ENCODE assay signal across 26 cellular contexts in the genomic region with DNA sequence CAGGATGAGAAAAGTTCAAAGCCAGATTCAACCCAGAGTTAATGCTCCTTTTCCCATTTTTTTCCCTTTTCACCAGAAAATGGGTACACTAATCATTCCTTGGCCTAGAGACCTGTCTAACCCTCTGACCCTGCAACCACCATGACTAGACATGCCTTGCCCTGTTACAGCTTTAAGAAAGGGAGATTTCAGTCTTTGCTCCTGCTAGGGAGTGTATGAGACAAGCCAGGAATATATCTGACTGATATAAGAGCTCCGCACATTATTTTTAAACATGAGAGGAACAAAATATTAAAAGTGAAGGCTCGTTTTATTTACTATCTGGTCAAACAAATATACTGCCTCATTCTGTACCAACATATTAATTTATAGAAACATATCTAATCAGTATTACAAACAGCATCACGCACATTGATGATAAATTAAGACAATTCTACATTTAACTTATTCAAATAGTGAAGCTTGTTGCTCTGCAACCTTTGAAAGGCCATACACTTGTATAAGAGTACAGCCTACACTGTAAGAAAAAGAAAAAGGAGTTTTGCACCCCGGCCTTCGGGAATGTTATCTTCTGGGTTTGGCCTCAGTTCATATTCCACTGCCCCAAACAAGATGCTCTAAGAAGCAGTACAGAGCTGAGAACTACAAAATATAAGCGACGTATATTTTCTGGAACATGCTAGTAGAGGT.
"Had no signal": no experiment of that assay in that cellular context is flagged by ENCODE, and none has a peak within 500 bp of the region (broad histone marks: within the 10 kb centered on the region; RNA-seq: fewer than 3 reads in every experiment).

No MANE protein-coding gene starts in this region.

- H3K79me2 ChIP-seq: hepatocyte had no signal

- H3K4me1 Mint-ChIP-seq: stimulated activated naive CD8-positive, alpha-beta T cell treated with anti-CD3 and anti-CD28 coated beads, Interleukin-15, amount 100 ng/mL, for 72 hours had no signal

- H3K9me3 Mint-ChIP-seq: effector memory CD8-positive, alpha-beta T cell; naive thymus-derived CD8-positive, alpha-beta T cell; neural crest cell; stimulated activated naive CD8-positive, alpha-beta T cell treated with anti-CD3 and anti-CD28 coated beads, Interleukin-15, amount 100 ng/mL, for 72 hours had no signal

- H3K4me3 ChIP-seq: esophagus squamous epithelium, hepatocyte, left lung, lower lobe of right lung, pancreas, smooth muscle cell, suprapubic skin, transverse colon had no signal

- H3K4me2 ChIP-seq: hepatocyte, smooth muscle cell had no signal

- ATAC-seq: effector memory CD8-positive, alpha-beta T cell; left lung; lower lobe of right lung; naive thymus-derived CD8-positive, alpha-beta T cell; pancreas; sciatic nerve; stimulated activated naive CD8-positive, alpha-beta T cell treated with anti-CD3 and anti-CD28 coated beads, Interleukin-15, amount 100 ng/mL, for 72 hours had no signal

- H3K4me1 ChIP-seq: esophagus squamous epithelium, left lung, suprapubic skin, transverse colon had no signal

- H2AFZ ChIP-seq: hepatocyte had no signal

- H3K36me3 ChIP-seq: esophagus squamous epithelium, left lung, lower lobe of right lung, neutrophil, pancreas, suprapubic skin, transverse colon had no signal

- H3K4me3 Mint-ChIP-seq: effector memory CD8-positive, alpha-beta T cell; naive thymus-derived CD8-positive, alpha-beta T cell; neural crest cell; stimulated activated naive CD8-positive, alpha-beta T cell treated with anti-CD3 and anti-CD28 coated beads, Interleukin-15, amount 100 ng/mL, for 72 hours had no signal

- DNase-seq: cerebellar nuclear complex; cortex of kidney; effector memory CD8-positive, alpha-beta T cell; erythroblast; esophagus squamous epithelium; kidney; left lung; lower lobe of right lung; naive thymus-derived CD8-positive, alpha-beta T cell; pancreas; retina; stimulated activated CD4-positive, alpha-beta T cell treated with anti-CD3 and anti-CD28 coated beads, Interleukin-12 subunit alpha, Interleukin-12 subunit beta, amount 100 ng/mL, for 4 hours; stimulated activated CD4-positive, alpha-beta T cell treated with anti-CD3 and anti-CD28 coated beads, Interleukin-1b, Interleukin-23, amount 100 ng/mL, for 48 hours; stimulated activated CD4-positive, alpha-beta T cell treated with anti-CD3 and anti-CD28 coated beads, Interleukin-4, amount 100 ng/mL, for 1 hour; stimulated activated CD8-positive, alpha-beta memory T cell treated with anti-CD3 and anti-CD28 coated beads, Interleukin-4, amount 100 ng/mL, for 48 hours; stimulated activated naive CD4-positive, alpha-beta T cell; stimulated activated naive CD8-positive, alpha-beta T cell treated with anti-CD3 and anti-CD28 coated beads, Interleukin-15, amount 100 ng/mL, for 72 hours; transverse colon had no signal

- H3K27me3 Mint-ChIP-seq: effector memory CD8-positive, alpha-beta T cell; naive thymus-derived CD8-positive, alpha-beta T cell; stimulated activated naive CD8-positive, alpha-beta T cell treated with anti-CD3 and anti-CD28 coated beads, Interleukin-15, amount 100 ng/mL, for 72 hours had no signal

- H3K27me3 ChIP-seq: esophagus squamous epithelium, hepatocyte, left lung, neutrophil, pancreas, suprapubic skin, transverse colon had no signal

- H3K27ac Mint-ChIP-seq: effector memory CD8-positive, alpha-beta T cell; naive thymus-derived CD8-positive, alpha-beta T cell; stimulated activated naive CD8-positive, alpha-beta T cell treated with anti-CD3 and anti-CD28 coated beads, Interleukin-15, amount 100 ng/mL, for 72 hours had no signal

- H3K27ac ChIP-seq: esophagus squamous epithelium, hepatocyte, left lung, lower lobe of right lung, neutrophil, pancreas, suprapubic skin, transverse colon had no signal

- H3K9me3 ChIP-seq: esophagus squamous epithelium, left lung, lower lobe of right lung, neutrophil, pancreas, suprapubic skin, transverse colon had no signal

- FAIRE-seq: endometrium, frontal cortex, kidney, pancreas had no signal
